ENCODE assay signal across 26 cellular contexts in genomic region chr5:74363603-74364205, GRCh38.
"Had no signal": no experiment of that assay in that cellular context is flagged by ENCODE, and none has a peak within 500 bp of the region (broad histone marks: within the 10 kb centered on the region; RNA-seq: fewer than 3 reads in every experiment).

No MANE protein-coding gene starts in this region.

- H3K27me3 Mint-ChIP-seq: type B pancreatic cell had no signal

- H3K4me1 ChIP-seq: right lobe of liver, tibial artery, uterus had no signal

- H3K4me3 Mint-ChIP-seq: mesothelial cell of epicardium; natural killer cell; stimulated activated naive B cell treated with anti-CD40 and anti-IgM and Interleukin-4, amounts not matched to agents 10 μg/mL and 1 μg/mL and 100 μg/mL, for 72 hours; type B pancreatic cell had no signal

- H3K4me1 Mint-ChIP-seq: natural killer cell had no signal

- H3K36me3 ChIP-seq: heart right ventricle, left ventricle myocardium inferior, neutrophil, ovary, right atrium auricular region, right lobe of liver, stomach, thoracic aorta, tibial artery, uterus had no signal

- H3K9me3 ChIP-seq: neutrophil, ovary, right lobe of liver, thoracic aorta, tibial artery, uterus had no signal

- H3K9me3 Mint-ChIP-seq: natural killer cell had no signal

- H3K4me2 ChIP-seq: hepatocyte, smooth muscle cell had no signal

- H3K27ac Mint-ChIP-seq: mesothelial cell of epicardium; natural killer cell; progenitor cell of endocrine pancreas; stimulated activated naive B cell treated with anti-CD40 and anti-IgM and Interleukin-4, amounts not matched to agents 10 μg/mL and 1 μg/mL and 100 μg/mL, for 72 hours; type B pancreatic cell had no signal

- DNase-seq: heart right ventricle; islet precursor cell; left ventricle myocardium inferior; mesendoderm; naive B cell; natural killer cell; occipital lobe; ovary; right lobe of liver; stimulated activated CD4-positive, alpha-beta T cell treated with anti-CD3 and anti-CD28 coated beads, Interleukin-1b, Interleukin-23, amount 100 ng/mL, for 48 hours; stimulated activated CD4-positive, alpha-beta T cell treated with anti-CD3 and anti-CD28 coated beads, Interleukin-2, amount 100 ng/mL, for 48 hours; stimulated activated CD4-positive, alpha-beta T cell treated with anti-CD3 and anti-CD28 coated beads, Interleukin-4, amount 100 ng/mL, for 4 hours; stimulated activated naive B cell treated with anti-CD40 and anti-IgM and Interleukin-4, amounts not matched to agents 10 μg/mL and 1 μg/mL and 100 μg/mL, for 72 hours; stimulated activated naive CD8-positive, alpha-beta T cell treated with anti-CD3 and anti-CD28 coated beads, Interleukin-15, Interleukin-2, amounts not matched to agents 100 U/mL and 50 U/mL, for 24 hours; stomach; tibial artery; uterus had no signal

- H3K27ac ChIP-seq: hepatocyte, left ventricle myocardium inferior, neutrophil, ovary, right atrium auricular region, right lobe of liver, stomach, thoracic aorta, tibial artery, uterus had no signal

- H3K27me3 ChIP-seq: heart right ventricle, hepatocyte, neutrophil, ovary, right atrium auricular region, right lobe of liver, stomach, tibial artery, uterus had no signal

- ATAC-seq: heart right ventricle; natural killer cell; right lobe of liver; stimulated activated naive B cell treated with anti-CD40 and anti-IgM and Interleukin-4, amounts not matched to agents 10 μg/mL and 1 μg/mL and 100 μg/mL, for 72 hours; stimulated activated naive CD8-positive, alpha-beta T cell treated with anti-CD3 and anti-CD28 coated beads, Interleukin-15, Interleukin-2, amounts not matched to agents 100 U/mL and 50 U/mL, for 24 hours had no signal

- H3K4me3 ChIP-seq: heart right ventricle, hepatocyte, left ventricle myocardium inferior, lung, ovary, right atrium auricular region, right lobe of liver, smooth muscle cell, stomach, thoracic aorta, tibial artery, uterus had no signal

- H3K36me3 Mint-ChIP-seq: mesothelial cell of epicardium, naive B cell, natural killer cell, type B pancreatic cell had no signal
